Comparison of ENCODE assay signal across 8 cellular contexts in the genomic region with DNA sequence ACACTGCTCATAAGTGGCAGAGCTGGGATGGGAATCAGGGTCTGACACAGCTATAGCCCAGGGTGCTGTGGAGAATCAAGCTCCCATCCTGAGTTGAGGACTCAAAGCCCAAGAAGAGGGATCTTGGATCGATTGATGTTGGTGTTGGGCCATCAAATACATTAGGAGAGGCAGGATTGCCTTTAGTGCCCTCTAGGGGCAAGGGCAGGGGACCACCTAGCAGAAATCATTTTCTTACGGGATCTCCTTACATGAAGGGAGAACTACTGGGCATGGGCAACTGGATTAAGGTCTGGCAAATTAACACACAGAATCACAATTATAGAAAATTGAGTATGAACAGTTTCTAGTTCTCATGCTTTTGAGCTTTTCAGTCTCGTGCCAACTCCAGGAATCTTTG. TPM values are rescaled to one million over a fixed set of nuclear protein-coding genes. Genes with fewer than 3 reads are reported as not detected.
DNase-seq lines count a peak whose midpoint lies in the region; ATAC-seq and TF ChIP-seq lines count a peak whose summit lies in the region.

No MANE protein-coding gene starts in this region.

- H3K4me3 ChIP-seq in AG04450 (ENCODE audit: low read depth, low read length): no peak overlapping the region
- H3K4me3 ChIP-seq in OCI-LY7 (ENCODE audit: low read depth, low read length, poor library complexity, severe bottlenecking): no peak overlapping the region
- no peak overlapping the region for H3K4me3 ChIP-seq in fibroblast of the aortic adventitia (ENCODE audit: low read depth, low read length)

- TF ChIP-seq CTCF in AG04450 (IDR thresholded peaks at IDR 0.05; ENCODE audit: low read depth, low read length) (peak; percentile 19; the same call in 1 of the 2 replicates), GM10266 (IDR thresholded peaks at IDR 0.05; ENCODE audit: control insufficient read depth, insufficient read depth, low read depth, missing control alignments) (peak; percentile 54), OCI-LY7 (conservative IDR thresholded peaks at IDR 0.05; ENCODE audit: low read length) (peak; percentile 82), fibroblast of the aortic adventitia (IDR thresholded peaks at IDR 0.05; ENCODE audit: insufficient read depth, low read length) (peak; percentile 17)

- no peaks in the 10 kb centered on the region for H3K79me2 ChIP-seq in OCI-LY7 (ENCODE audit: insufficient read depth, low read depth, low read length)

- no peak overlapping the region for H3K4me2 ChIP-seq in OCI-LY7 (ENCODE audit: low read length)

- no peak for DNase-seq in AG04450 (ENCODE audit: low read depth, low spot score)
- peak; percentile 18 for DNase-seq in GM10266 (ENCODE audit: extremely low spot score)
- peak; percentile 48 for DNase-seq in OCI-LY7 (ENCODE audit: low spot score)
- no peak for DNase-seq in fibroblast of the aortic adventitia (ENCODE audit: low read depth)
- no peak for DNase-seq in NCI-H1417 treated with DMSO at 0.1 percent for 48 hours (lab: John Stamatoyannopoulos, UW)
- DNase-seq in Ammon's horn (ENCODE audit: low spot score): no peak
- no peak for DNase-seq in left colon
- DNase-seq in NCI-H345 (lab: John Stamatoyannopoulos, UW): no peak

- BruUV-seq in OCI-LY7 (replicated peaks; lab: Mats Ljungman, UMichigan): no TSS peak

- H3K27ac ChIP-seq in AG04450 (ENCODE audit: low read depth, low read length) (no peak overlapping the region), OCI-LY7 (ENCODE audit: low read depth, low read length, poor library complexity, severe bottlenecking) (no peak overlapping the region)

- intact Hi-C loops in OCI-LY7 (cut with micrococcal nuclease; ENCODE audit: unreplicated experiment): loop anchor here (10.0 kb wide), 1 partner anchor 75 kb away; no protein-coding TSS in a partner anchor
- intact Hi-C loops in left colon (cut with DNase I, micrococcal nuclease): no loop called here

- POLR2A ChIA-PET in AG04450 (lab: Yijun Ruan, JAX): no interaction called here
- POLR2A ChIA-PET in OCI-LY7 (lab: Charles Lee): no interaction called here

- CTCF ChIA-PET in AG04450 (lab: Charles Lee) (no interaction called here), OCI-LY7 (lab: Charles Lee; ENCODE audit: unreplicated experiment) (no interaction called here)

- no peaks in the 10 kb centered on the region for H3K9me2 ChIP-seq in OCI-LY7 (ENCODE audit: insufficient read depth, low read length)

- no peaks in the 10 kb centered on the region for H3K4me1 ChIP-seq in OCI-LY7 (ENCODE audit: insufficient read depth, low read length, poor library complexity, severe bottlenecking)

- no peak for ATAC-seq in left colon

- H3K36me3 ChIP-seq in OCI-LY7 (ENCODE audit: insufficient read depth, low read length): no peaks in the 10 kb centered on the region

- H4K20me1 ChIP-seq in OCI-LY7 (ENCODE audit: insufficient read depth, low read length): no peaks in the 10 kb centered on the region

- peaks cover 12% of the 10 kb centered on the region for H3K27me3 ChIP-seq in AG04450 (ENCODE audit: control insufficient read depth, insufficient read depth, low read length)

- H2AFZ ChIP-seq in OCI-LY7 (ENCODE audit: low read length): no peak overlapping the region

- H3K9me3 ChIP-seq in AG04450 (ENCODE audit: control insufficient read depth, insufficient read depth, low read length) (no peaks in the 10 kb centered on the region), OCI-LY7 (ENCODE audit: low read length) (no peaks in the 10 kb centered on the region)

RNA-seq across cellular contexts. Expression of a gene that starts 24.9 kb away (rescaled TPM):
- 14.6 and 18.6 TPM in 2 replicates for polyA plus RNA-seq in AG04450 (2011; rRNA removed)
- polyA minus RNA-seq in AG04450 (2011; rRNA and poly(A)+ RNA removed): 27.4 and 34.1 TPM in 2 replicates
- 26.3 and 45.5 TPM in 2 replicates for total RNA-seq in OCI-LY7 (2014; rRNA removed; shearing (Covaris generic))
- total RNA-seq in OCI-LY7 (2022) (29.8 and 32.2 TPM in 2 replicates), fibroblast of the aortic adventitia (ENCODE audit: low replicate concordance) (5.9 and 30.8 TPM in 2 replicates), left colon (10 to 100 TPM; 19.5 to 19.6 TPM)

RNA-seq across cellular contexts. Expression of a gene that starts 38.8 kb away (rescaled TPM):
- polyA plus RNA-seq in AG04450 (2011; rRNA removed): 1.6 and 1.7 TPM in 2 replicates
- 1.9 and 2.4 TPM in 2 replicates for polyA minus RNA-seq in AG04450 (2011; rRNA and poly(A)+ RNA removed)
- 14.4 and 15.4 TPM in 2 replicates for total RNA-seq in OCI-LY7 (2014; rRNA removed; shearing (Covaris generic))
- total RNA-seq in OCI-LY7 (2022): 16.5 and 18.4 TPM in 2 replicates
- 2.0 and 4.2 TPM in 2 replicates for total RNA-seq in fibroblast of the aortic adventitia (ENCODE audit: low replicate concordance)
- total RNA-seq in left colon: 1 to 10 TPM; 2.4 to 2.7 TPM

RNA-seq across cellular contexts. Expression of a gene that starts 39.0 kb away (rescaled TPM):
- polyA plus RNA-seq in AG04450 (2011; rRNA removed): 38.2 and 54.7 TPM in 2 replicates
- polyA minus RNA-seq in AG04450 (2011; rRNA and poly(A)+ RNA removed): 14.0 and 26.7 TPM in 2 replicates
- 52.5 and 55.7 TPM in 2 replicates for total RNA-seq in OCI-LY7 (2014; rRNA removed; shearing (Covaris generic))
- total RNA-seq in OCI-LY7 (2022) (65.9 and 74.7 TPM in 2 replicates), fibroblast of the aortic adventitia (ENCODE audit: low replicate concordance) (55.5 and 60.1 TPM in 2 replicates), left colon (10 to 100 TPM; 39.1 to 43.3 TPM)

Comparison
In these comparisons a context has a peak if more than half of its experiments do, and no peak if none do; other contexts are left out.
1. DNase-seq: peak in GM10266 (single experiment) and OCI-LY7 (single experiment); none in AG04450 (single experiment), fibroblast of the aortic adventitia (single experiment), NCI-H1417 treated with DMSO at 0.1 percent for 48 hours (single experiment), Ammon's horn (single experiment), left colon (0 of 2) and NCI-H345 (single experiment).
2. CTCF ChIP-seq: peak in every context shown above with its lines; median percentile 82 in OCI-LY7; 54 in GM10266; 19 in AG04450; 17 in fibroblast of the aortic adventitia.